ENCODE assay signal across 13 cellular contexts in the genomic region with DNA sequence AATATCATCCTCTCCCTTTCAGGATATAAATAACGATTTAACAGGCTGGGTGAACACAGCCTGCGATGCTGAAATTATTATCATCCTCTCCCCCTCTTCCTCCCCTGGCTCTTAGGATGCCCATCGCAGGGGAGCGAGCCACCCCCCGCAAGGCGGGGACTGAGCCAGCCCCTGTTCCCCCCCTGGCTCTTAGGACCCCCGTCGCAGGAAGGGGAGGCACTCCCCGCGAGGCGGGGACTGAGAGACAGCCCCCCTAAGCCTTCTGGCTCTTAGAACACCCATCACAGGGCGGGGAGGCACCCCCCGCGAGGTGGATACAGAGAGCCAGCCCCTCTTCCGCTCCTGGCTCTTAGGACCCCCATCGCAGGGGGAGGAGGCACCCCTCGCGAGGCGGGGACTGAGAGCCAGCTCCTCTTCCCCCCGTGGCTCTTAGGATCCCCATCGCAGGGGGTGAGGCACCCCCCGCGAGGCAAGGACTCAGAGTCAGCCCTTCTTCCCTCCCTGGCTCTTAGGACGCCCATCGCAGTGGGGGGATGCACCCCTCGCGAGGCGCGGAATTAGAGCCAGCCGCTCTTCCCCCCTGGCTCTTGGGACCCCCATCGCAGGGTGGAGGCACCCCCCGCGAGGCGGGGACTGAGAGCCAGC. TPM values are rescaled to one million over a fixed set of nuclear protein-coding genes. Genes with fewer than 3 reads are reported as not detected.
DNase-seq lines count a peak whose midpoint lies in the region; ATAC-seq and TF ChIP-seq lines count a peak whose summit lies in the region.
"Not testable (repeated sequence)": the region's sequence is repeated elsewhere in the genome, so short reads cannot be mapped to it uniquely, and the experiment has no call there.
"Had no signal": no experiment of that assay in that cellular context is flagged by ENCODE, and none has a peak within 500 bp of the region (broad histone marks: within the 10 kb centered on the region; RNA-seq: fewer than 3 reads in every experiment).

No MANE protein-coding gene starts in this region.

- not testable (repeated sequence) for ATAC-seq in GM23338
- ATAC-seq in right cardiac atrium (peak; percentile 37 to 56), lower lobe of right lung (peak; percentile 9 to 53), upper lobe of left lung (ENCODE audit: low FRiP score in 2 of 2) (peak; percentile 46 to 73)
- ATAC-seq in stimulated activated effector memory CD8-positive, alpha-beta T cell treated with anti-CD3 and anti-CD28 coated beads, Interleukin-12 subunit alpha, Interleukin-12 subunit beta, amount 100 ng/mL, for 72 hours, result peak; percentile 29

- not testable (repeated sequence) for H2BK15ac ChIP-seq in neuronal stem cell (ENCODE audit: low read length)

- H2AK5ac ChIP-seq in neuronal stem cell (ENCODE audit: low read depth, low read length), result not testable (repeated sequence)

- not testable (repeated sequence) for H3K4ac ChIP-seq in neuronal stem cell (ENCODE audit: low read length)

- not testable (repeated sequence) for H2BK120ac ChIP-seq in neuronal stem cell (ENCODE audit: low read depth, low read length)

- not testable (repeated sequence) for H4K8ac ChIP-seq in neuronal stem cell (ENCODE audit: low read depth, low read length)

- not testable (repeated sequence) for TF ChIP-seq EP300 in upper lobe of left lung (IDR thresholded peaks at IDR 0.05)

- TF ChIP-seq POLR2A in upper lobe of left lung (IDR thresholded peaks at IDR 0.05), result not testable (repeated sequence)

- H3K36me3 Mint-ChIP-seq in GM23338 (ENCODE audit: low read depth); stimulated activated effector memory CD8-positive, alpha-beta T cell treated with anti-CD3 and anti-CD28 coated beads, Interleukin-12 subunit alpha, Interleukin-12 subunit beta, amount 100 ng/mL, for 72 hours: not testable (repeated sequence)

- not testable (repeated sequence) for H2AFZ ChIP-seq in GM23338; neuronal stem cell (ENCODE audit: low read length)

- not testable (repeated sequence) for H4K20me1 ChIP-seq in GM23338 (replicated peaks; ENCODE audit: insufficient read depth)

- 32 to 38% methylated on average over 10 to 19 of the region's 34 CpGs for WGBS in ectodermal cell, 2 experiments
- 22% methylated on average over 22 of the region's 34 CpGs for WGBS in right cardiac atrium
- WGBS in neuronal stem cell (ENCODE audit: extremely low coverage in 2 of 2, insufficient read length in 2 of 2, insufficient replicate concordance in 1 of 2), 2 donors, result no CpG with 5 or more reads among the region's 34 CpGs
- WGBS in upper lobe of left lung, 2 donors, result 14% methylated on average over 10 of the region's 34 CpGs; no CpG with 5 or more reads in 1 of the 2 donors

- H3K4me3 Mint-ChIP-seq in GM23338; stimulated activated effector memory CD8-positive, alpha-beta T cell treated with anti-CD3 and anti-CD28 coated beads, Interleukin-12 subunit alpha, Interleukin-12 subunit beta, amount 100 ng/mL, for 72 hours: not testable (repeated sequence)

- H3K4me2 ChIP-seq in GM23338 (0 out of 2 replicates have a peak overlapping the region, but pooled peaks have one; percentile 20), neuronal stem cell (ENCODE audit: insufficient read depth, low read length, poor library complexity, severe bottlenecking) (peak overlapping the region; percentile 66)

- H3K4me1 ChIP-seq in GM23338 (ENCODE audit: insufficient read depth); ectodermal cell (ENCODE audit: control insufficient read depth, insufficient read depth, low read length); right cardiac atrium (ENCODE audit: control insufficient read depth, insufficient read depth, low read length); lower lobe of right lung; neuronal stem cell (ENCODE audit: control insufficient read depth in 2 of 2, insufficient read depth in 1 of 2, low read depth in 1 of 2, low read length in 2 of 2); upper lobe of left lung: not testable (repeated sequence)

- not testable (repeated sequence) for H2BK5ac ChIP-seq in neuronal stem cell (ENCODE audit: low read length)

- intact Hi-C loops in right cardiac atrium (cut with DNase I); lower lobe of right lung (cut with DNase I): not testable (repeated sequence)

- DNase-seq in GM23338 (ENCODE audit: low spot score); right cardiac atrium; lower lobe of right lung; neuronal stem cell (ENCODE audit: low spot score); stimulated activated effector memory CD8-positive, alpha-beta T cell treated with anti-CD3 and anti-CD28 coated beads, Interleukin-12 subunit alpha, Interleukin-12 subunit beta, amount 100 ng/mL, for 72 hours (ENCODE audit: low spot score in 2 of 2): not testable (repeated sequence)
- peak in 1 of 2 donors; percentile 49 for DNase-seq in upper lobe of left lung

- not testable (repeated sequence) for TF ChIP-seq CTCF in GM23338 (conservative IDR thresholded peaks at IDR 0.05; ENCODE audit: low read depth in 2 of 2); lower lobe of right lung (IDR thresholded peaks at IDR 0.05); upper lobe of left lung (IDR thresholded peaks at IDR 0.05)

- not testable (repeated sequence) for H3K9me3 Mint-ChIP-seq in GM23338; stimulated activated effector memory CD8-positive, alpha-beta T cell treated with anti-CD3 and anti-CD28 coated beads, Interleukin-12 subunit alpha, Interleukin-12 subunit beta, amount 100 ng/mL, for 72 hours

- H4K91ac ChIP-seq in neuronal stem cell (ENCODE audit: low read depth, low read length, poor library complexity), result not testable (repeated sequence)

- not testable (repeated sequence) for H3K36me3 ChIP-seq in GM23338 (ENCODE audit: insufficient read depth); ectodermal cell (ENCODE audit: control insufficient read depth, insufficient read depth, low read length); lower lobe of right lung; neuronal stem cell (replicated peaks in 1 of 2; ENCODE audit: control insufficient read depth in 2 of 2, insufficient read depth in 2 of 2, low read length in 2 of 2); upper lobe of left lung

- H3K27me3 ChIP-seq in GM23338 (ENCODE audit: insufficient read depth) (peaks cover 53% of the 10 kb centered on the region), ectodermal cell (ENCODE audit: control insufficient read depth, insufficient read depth, low read length, poor library complexity, severe bottlenecking) (peaks cover 31% of the 10 kb centered on the region)
- not testable (repeated sequence) for H3K27me3 ChIP-seq in right cardiac atrium (ENCODE audit: control insufficient read depth, insufficient read depth); lower lobe of right lung (ENCODE audit: low read depth); neuronal stem cell (ENCODE audit: control insufficient read depth in 3 of 3, insufficient read depth in 3 of 3, low read depth in 1 of 3, low read length in 3 of 3); upper lobe of left lung

- not testable (repeated sequence) for H3K27ac Mint-ChIP-seq in GM23338; stimulated activated effector memory CD8-positive, alpha-beta T cell treated with anti-CD3 and anti-CD28 coated beads, Interleukin-12 subunit alpha, Interleukin-12 subunit beta, amount 100 ng/mL, for 72 hours

- H3K27me3 Mint-ChIP-seq in GM23338 (ENCODE audit: insufficient read depth, low read depth, poor library complexity), result not testable (repeated sequence)

- H3K4me1 Mint-ChIP-seq in GM23338; stimulated activated effector memory CD8-positive, alpha-beta T cell treated with anti-CD3 and anti-CD28 coated beads, Interleukin-12 subunit alpha, Interleukin-12 subunit beta, amount 100 ng/mL, for 72 hours: not testable (repeated sequence)

- H3K79me2 ChIP-seq in GM23338 (replicated peaks; ENCODE audit: insufficient read depth), result not testable (repeated sequence)

- H2BK12ac ChIP-seq in neuronal stem cell (ENCODE audit: low read length), result not testable (repeated sequence)

- not testable (repeated sequence) for H3K27ac ChIP-seq in GM23338 (ENCODE audit: low read depth); ectodermal cell (ENCODE audit: insufficient read depth, low read depth, low read length, poor library complexity, severe bottlenecking); right cardiac atrium (ENCODE audit: low read length); lower lobe of right lung; neuronal stem cell (replicated peaks; ENCODE audit: low read length); upper lobe of left lung

- not testable (repeated sequence) for H3K23ac ChIP-seq in neuronal stem cell (ENCODE audit: low read depth, low read length, poor library complexity)

- H3K14ac ChIP-seq in neuronal stem cell (ENCODE audit: low read length), result not testable (repeated sequence)

- not testable (repeated sequence) for H3K18ac ChIP-seq in neuronal stem cell (ENCODE audit: low read length)

- not testable (repeated sequence) for H3K4me3 ChIP-seq in GM23338; right cardiac atrium (ENCODE audit: low read length); lower lobe of right lung; neuronal stem cell (ENCODE audit: low read length in 2 of 2); upper lobe of left lung
- peak overlapping the region; percentile 27 for H3K4me3 ChIP-seq in ectodermal cell (ENCODE audit: insufficient read depth, low read depth, low read length)

- not testable (repeated sequence) for H3K79me1 ChIP-seq in neuronal stem cell (ENCODE audit: low read depth, low read length)

- not testable (repeated sequence) for H3F3A ChIP-seq in GM23338 (replicated peaks; ENCODE audit: low read depth)

- H3K9ac ChIP-seq in neuronal stem cell (ENCODE audit: low read depth, low read length, poor library complexity), result not testable (repeated sequence)

- not testable (repeated sequence) for H3K9me2 ChIP-seq in GM23338 (ENCODE audit: insufficient read depth)

- H3K9me3 ChIP-seq in ectodermal cell (ENCODE audit: control insufficient read depth, low read length); right cardiac atrium (ENCODE audit: control insufficient read depth, low read length); lower lobe of right lung; neuronal stem cell (replicated peaks in 1 of 2; ENCODE audit: control insufficient read depth in 2 of 2, insufficient read depth in 1 of 2, low read depth in 1 of 2, low read length in 2 of 2); upper lobe of left lung: not testable (repeated sequence)

RNA-seq across cellular contexts. Expression of a gene that starts 21.9 kb away (rescaled TPM):
- total RNA-seq in GM23338 (2014; rRNA removed; shearing (Covaris generic)), result 0.21 TPM in 1 of 2 replicates, not detected in the other
- polyA plus RNA-seq in GM23338 (2016; fragmentation: Nextera tagmentation; extraction: Ambion mirVana) (not detected in 2 replicates), right cardiac atrium (not detected)
- polyA plus RNA-seq in ectodermal cell (2013, experiment 1 of 4), result 0.39 TPM
- polyA plus RNA-seq in ectodermal cell (2013, experiment 2 of 4), result not detected
- not detected for polyA plus RNA-seq in ectodermal cell (2013, experiment 3 of 4)
- not detected for polyA plus RNA-seq in ectodermal cell (2013, experiment 4 of 4)
- total RNA-seq in right cardiac atrium (not detected), lower lobe of right lung (not detected), upper lobe of left lung (not detected)
- polyA plus RNA-seq in neuronal stem cell (2013, experiment 1 of 2), result not detected
- 0.01 TPM for polyA plus RNA-seq in neuronal stem cell (2013, experiment 2 of 2)
- total RNA-seq: A673; CD4-positive, alpha-beta memory T cell; Daoy; G401; HFFc6 had no signal
- polyA plus RNA-seq: BJ; CD4-positive, alpha-beta memory T cell had no signal
